Comparison of ENCODE assay signal across 20 cellular contexts in genomic region chr11:64220271-64220670, GRCh38. TPM values are rescaled to one million over a fixed set of nuclear protein-coding genes. Genes with fewer than 3 reads are reported as not detected.
DNase-seq lines count a peak whose midpoint lies in the region; ATAC-seq, FAIRE-seq and TF ChIP-seq lines count a peak whose summit lies in the region.
"Had no signal": no experiment of that assay in that cellular context is flagged by ENCODE, and none has a peak within 500 bp of the region (broad histone marks: within the 10 kb centered on the region; RNA-seq: fewer than 3 reads in every experiment).

No MANE protein-coding gene starts in this region.

- FAIRE-seq in K562 (lab: Jason Lieb, UNC): no peak

- H3K36me3 Mint-ChIP-seq in CD8-positive, alpha-beta T cell: peaks cover 48% of the 10 kb centered on the region
- peaks cover 2% of the 10 kb centered on the region for H3K36me3 Mint-ChIP-seq in neural progenitor cell
- H3K36me3 Mint-ChIP-seq: IgD-negative memory B cell had no signal

- POLR2A ChIA-PET in CD8-positive, alpha-beta T cell (lab: Charles Lee): interaction anchor here (1.8 kb wide), 1 partner anchor 14 kb away, joined by 4 read pairs; the partner anchor contains the start of gene FERMT3
- POLR2A ChIA-PET in K562 (lab: Yijun Ruan, JAX): interaction anchor here (7.0 kb wide), 1 partner anchor 13 kb away, joined by 57 read pairs; the partner anchor contains the start of gene FERMT3

- H3K27me3 ChIP-seq in CD8-positive, alpha-beta T cell (ENCODE audit: insufficient read depth, low read length): no peaks in the 10 kb centered on the region
- no peaks in the 10 kb centered on the region for H3K27me3 ChIP-seq in K562 (ENCODE audit: control insufficient read depth in 2 of 2, insufficient read depth in 2 of 2, low read length in 2 of 2)
- H3K27me3 ChIP-seq in neural progenitor cell: no peaks in the 10 kb centered on the region
- no peaks in the 10 kb centered on the region for H3K27me3 ChIP-seq in brain microvascular endothelial cell (replicated peaks)
- H3K27me3 ChIP-seq: Peyer's patch, SJSA1 had no signal

- peak overlapping the region; percentile 73 for H3K27ac Mint-ChIP-seq in CD8-positive, alpha-beta T cell
- H3K27ac Mint-ChIP-seq in neural progenitor cell: no peak overlapping the region
- H3K27ac Mint-ChIP-seq: IgD-negative memory B cell had no signal

- no peaks in the 10 kb centered on the region for H3K9me3 ChIP-seq in CD8-positive, alpha-beta T cell (ENCODE audit: low read length)
- H3K9me3 ChIP-seq in K562 (replicated peaks; ENCODE audit: control insufficient read depth, insufficient read depth, low read depth, low read length): no peaks in the 10 kb centered on the region
- H3K9me3 ChIP-seq in neural progenitor cell (ENCODE audit: low read depth): no peaks in the 10 kb centered on the region
- H3K9me3 ChIP-seq: Peyer's patch, SJSA1 had no signal

- peaks cover 5% of the 10 kb centered on the region for H3F3A ChIP-seq in neural progenitor cell (ENCODE audit: low read depth)

- H4K20me1 ChIP-seq in K562 (replicated peaks; ENCODE audit: control insufficient read depth, insufficient read depth, low read length) (no peaks in the 10 kb centered on the region), neural progenitor cell (ENCODE audit: low read depth) (no peaks in the 10 kb centered on the region)

- no peak for DNase-seq in CD8-positive, alpha-beta T cell
- DNase-seq in K562 (ENCODE audit: extremely low read depth in 1 of 4, low spot score in 3 of 4): no peak
- peak; percentile 0 for DNase-seq in neural progenitor cell (ENCODE audit: low spot score)
- no peak for DNase-seq in brain microvascular endothelial cell
- DNase-seq: CD4-positive, CD25-positive, alpha-beta regulatory T cell; COR-L47; DMS79; H7; Karpas-422; MV-4-11; NCI-H1694; NCI-H2081; NCI-H2171; NCI-H345; NCI-H524; NCI-H82; Peyer's patch had no signal

- in situ Hi-C loops in K562 (cut with MboI) (no loop called here), brain microvascular endothelial cell (cut with HindIII; ENCODE audit: low pct_ligation_motif_present, low sequenced_read_pairs) (no loop called here)

- peaks cover 8% of the 10 kb centered on the region for H3K4me1 ChIP-seq in CD8-positive, alpha-beta T cell (ENCODE audit: insufficient read depth, low read length)
- H3K4me1 ChIP-seq in K562 (replicated peaks in 1 of 2; ENCODE audit: control insufficient read depth in 2 of 2, insufficient read depth in 2 of 2, low read length in 2 of 2) (peaks cover 0 to 37% of the 10 kb centered on the region in 2 experiments; a peak in 3 of 5 replicates), neural progenitor cell (peaks cover 3% of the 10 kb centered on the region)

- H3K9me3 Mint-ChIP-seq in CD8-positive, alpha-beta T cell: no peaks in the 10 kb centered on the region
- H3K9me3 Mint-ChIP-seq in neural progenitor cell: no peaks in the 10 kb centered on the region
- H3K9me3 Mint-ChIP-seq: CD4-positive, CD25-positive, alpha-beta regulatory T cell; IgD-negative memory B cell had no signal

- H3K4me1 Mint-ChIP-seq in CD8-positive, alpha-beta T cell (ENCODE audit: low read depth): peaks cover 12% of the 10 kb centered on the region
- peaks cover 9% of the 10 kb centered on the region for H3K4me1 Mint-ChIP-seq in neural progenitor cell

- intact Hi-C loops in CD8-positive, alpha-beta T cell (cut with DNase I, micrococcal nuclease): no loop called here
- intact Hi-C loops in K562 (cut with micrococcal nuclease): no loop called here

- BruUV-seq in K562 (replicated peaks; lab: Mats Ljungman, UMichigan): no TSS peak

- no peak for TF ChIP-seq EP300 in K562 (IDR thresholded peaks at IDR 0.05; ENCODE audit: low read length)

- H3K36me3 ChIP-seq in CD8-positive, alpha-beta T cell (ENCODE audit: insufficient read depth, low read length): peaks cover 30% of the 10 kb centered on the region
- H3K36me3 ChIP-seq in K562 (ENCODE audit: control insufficient read depth, insufficient read depth, low read length) (peaks cover 81% of the 10 kb centered on the region), neural progenitor cell (no peaks in the 10 kb centered on the region), brain microvascular endothelial cell (replicated peaks) (peaks cover 8% of the 10 kb centered on the region)

- peaks cover 5% of the 10 kb centered on the region for H3K9me1 ChIP-seq in K562 (ENCODE audit: control insufficient read depth, insufficient read depth, low read length)

- H2AFZ ChIP-seq in K562 (ENCODE audit: low read depth, low read length) (no peak overlapping the region), neural progenitor cell (replicated peaks) (no peak overlapping the region)

- H3K4me2 ChIP-seq in K562 (ENCODE audit: insufficient read depth, low read length) (no peak overlapping the region), neural progenitor cell (no peak overlapping the region)

- no peak for ATAC-seq in CD8-positive, alpha-beta T cell
- no peak for ATAC-seq in K562
- no peak for ATAC-seq in GM18858 (IDR thresholded peaks at IDR 0.05; ENCODE audit: unreplicated experiment)

- 89% methylated on average over 14 of the region's 17 CpGs for WGBS in K562 (ENCODE audit: insufficient coverage, low coverage, missing lambda C conversion rate)

- H3K27me3 Mint-ChIP-seq in CD8-positive, alpha-beta T cell (ENCODE audit: low read depth): no peaks in the 10 kb centered on the region
- H3K27me3 Mint-ChIP-seq in neural progenitor cell (ENCODE audit: insufficient read depth, low read depth): no peaks in the 10 kb centered on the region
- H3K27me3 Mint-ChIP-seq: CD4-positive, CD25-positive, alpha-beta regulatory T cell; IgD-negative memory B cell had no signal

- H3K9ac ChIP-seq in K562 (ENCODE audit: insufficient read depth in 1 of 2, low read depth in 2 of 2, low read length in 2 of 2) (no peak overlapping the region), neural progenitor cell (no peak overlapping the region)

- TF ChIP-seq RAD21 in K562 (CRISPR knock-in tag; conservative IDR thresholded peaks at IDR 0.05 in 1 of 2, IDR thresholded peaks at IDR 0.05 in 1 of 2): no peak

- no peak overlapping the region for H3K4me3 ChIP-seq in CD8-positive, alpha-beta T cell (ENCODE audit: low read depth, low read length)
- H3K4me3 ChIP-seq in K562 (no peak overlapping the region), neural progenitor cell (no peak overlapping the region), brain microvascular endothelial cell (ENCODE audit: low read depth, low read length) (no peak overlapping the region)
- H3K4me3 ChIP-seq: Peyer's patch, SJSA1 had no signal

- H3K79me2 ChIP-seq in K562 (ENCODE audit: control insufficient read depth, insufficient read depth, low read length) (peaks cover 5% of the 10 kb centered on the region), neural progenitor cell (ENCODE audit: low read depth) (no peaks in the 10 kb centered on the region)

- H3K4me3 Mint-ChIP-seq in CD8-positive, alpha-beta T cell: no peak overlapping the region
- no peak overlapping the region for H3K4me3 Mint-ChIP-seq in neural progenitor cell
- H3K4me3 Mint-ChIP-seq: CD4-positive, CD25-positive, alpha-beta regulatory T cell; IgD-negative memory B cell had no signal

- CTCF ChIA-PET in CD8-positive, alpha-beta T cell (lab: Charles Lee): interaction anchor here (20.9 kb wide), 1 partner anchor 14 kb away, joined by 263 read pairs; the partner anchor contains the start of gene FERMT3
- CTCF ChIA-PET in K562 (lab: Yijun Ruan, JAX; ENCODE audit: low intra/inter-chr PET ratio): no interaction called here

- TF ChIP-seq POLR2A in K562 (conservative IDR thresholded peaks at IDR 0.05): no peak

- no peak overlapping the region for H3K27ac ChIP-seq in CD8-positive, alpha-beta T cell (ENCODE audit: low read depth, low read length)
- H3K27ac ChIP-seq in K562 (ENCODE audit: extremely low read depth, low read depth, low read length) (no peak overlapping the region), neural progenitor cell (no peak overlapping the region), brain microvascular endothelial cell (no peak overlapping the region)
- H3K27ac ChIP-seq: Peyer's patch, SJSA1 had no signal

- no peak for TF ChIP-seq CTCF in CD8-positive, alpha-beta T cell (IDR thresholded peaks at IDR 0.05)
- TF ChIP-seq CTCF in K562 (IDR thresholded peaks at IDR 0.05 in 2 of 3, conservative IDR thresholded peaks at IDR 0.05 in 1 of 3; ENCODE audit: insufficient read depth in 2 of 3, low read depth in 1 of 3, low read length in 3 of 3): no peak
- TF ChIP-seq CTCF in neural progenitor cell (IDR thresholded peaks at IDR 0.05): no peak
- TF ChIP-seq CTCF in brain microvascular endothelial cell (IDR thresholded peaks at IDR 0.05; ENCODE audit: low read depth, low read length, missing control alignments): no peak

RNA-seq across cellular contexts. Expression of gene TRPT1, which starts 5.7 kb away (rescaled TPM):
- total RNA-seq in CD8-positive, alpha-beta T cell: 10 to 100 TPM; 12.3 to 14.3 TPM
- 28.5 and 90.3 TPM in 2 replicates for total RNA-seq in K562 (2011; cell fraction: chromatin; rRNA removed; ENCODE audit: low replicate concordance)
- total RNA-seq in K562 (2011; cell fraction: nucleolus; rRNA removed): 64.9 and 73.8 TPM in 2 replicates
- total RNA-seq in K562 (2011; cell fraction: nucleoplasm; rRNA removed): 45.8 and 49.8 TPM in 2 replicates
- total RNA-seq in K562 (2014; rRNA removed): 27.4 and 37.3 TPM in 2 replicates
- total RNA-seq in K562 (2014; rRNA removed; fragmentation: Illumina TruSeq; extraction: Trizol): 17.3 and 17.5 TPM in 2 replicates
- 23.1 and 25.3 TPM in 2 replicates for total RNA-seq in K562 (2015; rRNA removed; fragmentation: Illumina TruSeq; extraction: Trizol)
- total RNA-seq in K562 (2021): 36.1 and 41.7 TPM in 2 replicates
- 23.3 and 42.4 TPM in 2 replicates for polyA plus RNA-seq in K562 (2011; rRNA removed)
- polyA plus RNA-seq in K562 (2011; cell fraction: cytosol; rRNA removed): 43.7 and 69.5 TPM in 2 replicates
- 169 and 180 TPM in 2 replicates for polyA plus RNA-seq in K562 (2011; cell fraction: nucleus; rRNA removed)
- polyA plus RNA-seq in K562 (2012): 34.2 and 65.9 TPM in 2 replicates
- polyA plus RNA-seq in K562 (2014; fragmentation: Illumina TruSeq; extraction: Trizol): 21.2 and 33.3 TPM in 2 replicates
- polyA plus RNA-seq in K562 (2014; fragmentation: Nextera tagmentation; extraction: Ambion mirVana): 1 to 10 TPM; 4.6 to 8.1 TPM
- polyA plus RNA-seq in K562 (2014; rRNA removed): 38.4 and 39.2 TPM in 2 replicates
- 12.1 and 14.9 TPM in 2 replicates for polyA minus RNA-seq in K562 (2011; rRNA and poly(A)+ RNA removed)
- 13.6 and 20.9 TPM in 2 replicates for polyA minus RNA-seq in K562 (2011; cell fraction: cytosol; rRNA and poly(A)+ RNA removed)
- polyA minus RNA-seq in K562 (2011; cell fraction: nucleus; rRNA and poly(A)+ RNA removed): 22.1 and 30.3 TPM in 2 replicates
- 17.5 and 63.4 TPM in 2 replicates for total RNA-seq in neural progenitor cell (ENCODE audit: low replicate concordance)

RNA-seq across cellular contexts. Expression of gene NUDT22, which starts 5.8 kb away (rescaled TPM):
- 10 to 100 TPM; 20.1 to 23.6 TPM for total RNA-seq in CD8-positive, alpha-beta T cell
- 74.2 and 269 TPM in 2 replicates for total RNA-seq in K562 (2011; cell fraction: chromatin; rRNA removed; ENCODE audit: low replicate concordance)
- 230 and 279 TPM in 2 replicates for total RNA-seq in K562 (2011; cell fraction: nucleolus; rRNA removed)
- total RNA-seq in K562 (2011; cell fraction: nucleoplasm; rRNA removed): 112 and 146 TPM in 2 replicates
- total RNA-seq in K562 (2014; rRNA removed) (92.6 and 132 TPM in 2 replicates), K562 (2014; rRNA removed; fragmentation: Illumina TruSeq; extraction: Trizol) (21.1 and 25.7 TPM in 2 replicates), K562 (2015; rRNA removed; fragmentation: Illumina TruSeq; extraction: Trizol) (49.9 and 50.6 TPM in 2 replicates), K562 (2021) (87.5 and 89.5 TPM in 2 replicates), neural progenitor cell (ENCODE audit: low replicate concordance) (23.5 and 28.8 TPM in 2 replicates)
- polyA plus RNA-seq in K562 (2011; rRNA removed) (37.4 and 48.0 TPM in 2 replicates), K562 (2014; fragmentation: Illumina TruSeq; extraction: Trizol) (24.0 and 43.1 TPM in 2 replicates), K562 (2014; fragmentation: Nextera tagmentation; extraction: Ambion mirVana) (10 to 100 TPM in 1 of 2 experiments, 1 to 10 TPM in 1; 6.3 to 16.3 TPM), K562 (2014; rRNA removed) (83.6 and 88.5 TPM in 2 replicates)
- 58.1 and 156 TPM in 2 replicates for polyA plus RNA-seq in K562 (2011; cell fraction: cytosol; rRNA removed)
- polyA plus RNA-seq in K562 (2011; cell fraction: nucleus; rRNA removed): 132 and 213 TPM in 2 replicates
- polyA plus RNA-seq in K562 (2012): 56.4 and 102 TPM in 2 replicates
- 13.9 and 15.0 TPM in 2 replicates for polyA minus RNA-seq in K562 (2011; rRNA and poly(A)+ RNA removed)
- polyA minus RNA-seq in K562 (2011; cell fraction: cytosol; rRNA and poly(A)+ RNA removed): 32.9 and 34.8 TPM in 2 replicates
- 75.9 and 84.7 TPM in 2 replicates for polyA minus RNA-seq in K562 (2011; cell fraction: nucleus; rRNA and poly(A)+ RNA removed)

RNA-seq across cellular contexts. Expression of gene DNAJC4, which starts 10.1 kb away (rescaled TPM):
- total RNA-seq in CD8-positive, alpha-beta T cell: 10 to 100 TPM; 33.2 to 36.3 TPM
- 39.7 and 112 TPM in 2 replicates for total RNA-seq in K562 (2011; cell fraction: chromatin; rRNA removed; ENCODE audit: low replicate concordance)
- total RNA-seq in K562 (2011; cell fraction: nucleolus; rRNA removed): 78.0 and 98.9 TPM in 2 replicates
- total RNA-seq in K562 (2011; cell fraction: nucleoplasm; rRNA removed): 64.2 and 65.8 TPM in 2 replicates
- 16.4 and 20.2 TPM in 2 replicates for total RNA-seq in K562 (2014; rRNA removed)
- 6.6 and 11.2 TPM in 2 replicates for total RNA-seq in K562 (2014; rRNA removed; fragmentation: Illumina TruSeq; extraction: Trizol)
- 19.3 and 19.9 TPM in 2 replicates for total RNA-seq in K562 (2015; rRNA removed; fragmentation: Illumina TruSeq; extraction: Trizol)
- 27.6 and 31.8 TPM in 2 replicates for total RNA-seq in K562 (2021)
- polyA plus RNA-seq in K562 (2011; rRNA removed): 23.9 and 45.1 TPM in 2 replicates
- 30.8 and 65.5 TPM in 2 replicates for polyA plus RNA-seq in K562 (2011; cell fraction: cytosol; rRNA removed)
- polyA plus RNA-seq in K562 (2011; cell fraction: nucleus; rRNA removed): 110 and 164 TPM in 2 replicates
- polyA plus RNA-seq in K562 (2012): 34.0 and 79.2 TPM in 2 replicates
- polyA plus RNA-seq in K562 (2014; fragmentation: Illumina TruSeq; extraction: Trizol): 28.0 and 37.5 TPM in 2 replicates
- 1 to 10 TPM; 4.0 to 4.6 TPM for polyA plus RNA-seq in K562 (2014; fragmentation: Nextera tagmentation; extraction: Ambion mirVana)
- polyA plus RNA-seq in K562 (2014; rRNA removed): 32.6 and 42.9 TPM in 2 replicates
- 7.1 and 9.0 TPM in 2 replicates for polyA minus RNA-seq in K562 (2011; rRNA and poly(A)+ RNA removed)
- polyA minus RNA-seq in K562 (2011; cell fraction: cytosol; rRNA and poly(A)+ RNA removed): 12.6 and 23.5 TPM in 2 replicates
- 15.8 and 16.0 TPM in 2 replicates for polyA minus RNA-seq in K562 (2011; cell fraction: nucleus; rRNA and poly(A)+ RNA removed)
- total RNA-seq in neural progenitor cell (ENCODE audit: low replicate concordance): 3.9 and 18.1 TPM in 2 replicates

RNA-seq across cellular contexts. Expression of gene FERMT3, which starts 13.8 kb away (rescaled TPM):
- total RNA-seq in CD8-positive, alpha-beta T cell: 10 to 100 TPM; 54.1 to 63.4 TPM
- total RNA-seq in K562 (2011; cell fraction: chromatin; rRNA removed; ENCODE audit: low replicate concordance): 73.9 and 265 TPM in 2 replicates
- 233 and 244 TPM in 2 replicates for total RNA-seq in K562 (2011; cell fraction: nucleolus; rRNA removed)
- total RNA-seq in K562 (2011; cell fraction: nucleoplasm; rRNA removed): 103 and 120 TPM in 2 replicates
- total RNA-seq in K562 (2014; rRNA removed): 192 and 205 TPM in 2 replicates
- 25.5 and 39.3 TPM in 2 replicates for total RNA-seq in K562 (2014; rRNA removed; fragmentation: Illumina TruSeq; extraction: Trizol)
- total RNA-seq in K562 (2015; rRNA removed; fragmentation: Illumina TruSeq; extraction: Trizol): 74.5 and 79.5 TPM in 2 replicates
- total RNA-seq in K562 (2021): 249 and 275 TPM in 2 replicates
- 79.7 and 134 TPM in 2 replicates for polyA plus RNA-seq in K562 (2011; rRNA removed)
- polyA plus RNA-seq in K562 (2011; cell fraction: cytosol; rRNA removed): 111 and 282 TPM in 2 replicates
- polyA plus RNA-seq in K562 (2011; cell fraction: nucleus; rRNA removed): 306 and 623 TPM in 2 replicates
- polyA plus RNA-seq in K562 (2012): 176 and 251 TPM in 2 replicates
- polyA plus RNA-seq in K562 (2014; fragmentation: Illumina TruSeq; extraction: Trizol): 98.1 and 207 TPM in 2 replicates
- 1 to 10 TPM; 3.2 to 7.2 TPM for polyA plus RNA-seq in K562 (2014; fragmentation: Nextera tagmentation; extraction: Ambion mirVana)
- 169 and 202 TPM in 2 replicates for polyA plus RNA-seq in K562 (2014; rRNA removed)
- 29.0 and 41.3 TPM in 2 replicates for polyA minus RNA-seq in K562 (2011; rRNA and poly(A)+ RNA removed)
- polyA minus RNA-seq in K562 (2011; cell fraction: cytosol; rRNA and poly(A)+ RNA removed): 111 and 123 TPM in 2 replicates
- polyA minus RNA-seq in K562 (2011; cell fraction: nucleus; rRNA and poly(A)+ RNA removed): 68.5 and 84.4 TPM in 2 replicates
- total RNA-seq in neural progenitor cell (ENCODE audit: low replicate concordance): 0.31 TPM in 1 of 2 replicates, not detected in the other

RNA-seq across cellular contexts. Expression of gene VEGFB, which starts 14.1 kb away (rescaled TPM):
- total RNA-seq in CD8-positive, alpha-beta T cell: 10 to 100 TPM; 33.6 to 40.0 TPM
- 16.1 and 40.0 TPM in 2 replicates for total RNA-seq in K562 (2011; cell fraction: chromatin; rRNA removed; ENCODE audit: low replicate concordance)
- 23.4 and 32.0 TPM in 2 replicates for total RNA-seq in K562 (2011; cell fraction: nucleolus; rRNA removed)
- 31.9 and 33.0 TPM in 2 replicates for total RNA-seq in K562 (2011; cell fraction: nucleoplasm; rRNA removed)
- 28.2 and 44.3 TPM in 2 replicates for total RNA-seq in K562 (2014; rRNA removed)
- 21.0 and 22.6 TPM in 2 replicates for total RNA-seq in K562 (2014; rRNA removed; fragmentation: Illumina TruSeq; extraction: Trizol)
- 25.7 and 28.0 TPM in 2 replicates for total RNA-seq in K562 (2015; rRNA removed; fragmentation: Illumina TruSeq; extraction: Trizol)
- total RNA-seq in K562 (2021): 83.4 and 88.3 TPM in 2 replicates
- polyA plus RNA-seq in K562 (2011; rRNA removed): 11.0 and 13.5 TPM in 2 replicates
- polyA plus RNA-seq in K562 (2011; cell fraction: cytosol; rRNA removed): 12.1 and 16.0 TPM in 2 replicates
- polyA plus RNA-seq in K562 (2011; cell fraction: nucleus; rRNA removed): 25.1 and 26.2 TPM in 2 replicates
- polyA plus RNA-seq in K562 (2012): 97.3 and 181 TPM in 2 replicates
- 35.2 and 41.4 TPM in 2 replicates for polyA plus RNA-seq in K562 (2014; fragmentation: Illumina TruSeq; extraction: Trizol)
- 10 to 100 TPM; 12.0 to 12.1 TPM for polyA plus RNA-seq in K562 (2014; fragmentation: Nextera tagmentation; extraction: Ambion mirVana)
- 31.8 and 35.8 TPM in 2 replicates for polyA plus RNA-seq in K562 (2014; rRNA removed)
- polyA minus RNA-seq in K562 (2011; rRNA and poly(A)+ RNA removed): 4.2 and 6.2 TPM in 2 replicates
- 21.2 and 26.0 TPM in 2 replicates for polyA minus RNA-seq in K562 (2011; cell fraction: cytosol; rRNA and poly(A)+ RNA removed)
- 3.2 and 4.9 TPM in 2 replicates for polyA minus RNA-seq in K562 (2011; cell fraction: nucleus; rRNA and poly(A)+ RNA removed)
- total RNA-seq in neural progenitor cell (ENCODE audit: low replicate concordance): 2.3 and 6.8 TPM in 2 replicates
